ENCODE assay signal across 24 cellular contexts in the genomic region with DNA sequence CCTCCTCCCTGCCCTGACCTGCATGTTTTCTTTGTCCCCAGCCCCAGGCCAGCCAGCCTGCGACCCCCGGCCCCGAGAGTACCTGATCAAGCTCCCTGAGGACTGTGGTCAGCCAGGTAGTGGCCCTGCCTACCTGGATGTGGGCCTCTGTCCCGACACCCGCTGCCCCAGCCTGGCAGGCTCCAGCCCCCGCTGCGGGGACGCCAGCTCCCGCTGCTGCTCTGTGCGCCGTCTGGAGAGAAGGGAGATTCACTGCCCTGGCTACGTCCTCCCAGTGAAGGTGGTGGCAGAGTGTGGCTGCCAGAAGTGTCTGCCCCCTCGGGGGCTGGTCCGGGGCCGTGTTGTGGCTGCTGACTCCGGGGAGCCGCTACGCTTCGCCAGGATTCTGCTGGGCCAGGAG. TPM values are rescaled to one million over a fixed set of nuclear protein-coding genes. Genes with fewer than 3 reads are reported as not detected.
"Had no signal": no experiment of that assay in that cellular context is flagged by ENCODE, and none has a peak within 500 bp of the region (broad histone marks: within the 10 kb centered on the region; RNA-seq: fewer than 3 reads in every experiment).

No MANE protein-coding gene starts in this region.

- H3K36me3 ChIP-seq: gastrocnemius medialis, heart left ventricle, lower lobe of right lung, prostate gland, right atrium auricular region, tibial artery had no signal

- H3K27me3 ChIP-seq: testis had no signal

- H3K27ac ChIP-seq: coronary artery, dorsolateral prefrontal cortex, epithelial cell of prostate, gastrocnemius medialis, heart left ventricle, lower lobe of right lung, prostate gland, right atrium auricular region, testis, tibial artery had no signal

- H3K9me3 ChIP-seq: gastrocnemius medialis, heart left ventricle, lower lobe of right lung, prostate gland, right atrium auricular region, testis, tibial artery had no signal

- H3K4me3 ChIP-seq: coronary artery, dorsolateral prefrontal cortex, gastrocnemius medialis, heart left ventricle, lower lobe of right lung, prostate gland, right atrium auricular region, tibial artery had no signal

- DNase-seq: dorsolateral prefrontal cortex; effector CD4-positive, alpha-beta T cell; foreskin fibroblast; gastrocnemius medialis; heart left ventricle; hippocampal formation; immature natural killer cell; islet precursor cell; left ventricle myocardium superior; lower lobe of right lung; stimulated activated CD4-positive, alpha-beta T cell treated with anti-CD3 and anti-CD28 coated beads, Interleukin-4, amount 100 ng/mL, for 4 hours; stimulated activated naive CD8-positive, alpha-beta T cell treated with anti-CD3 and anti-CD28 coated beads, Interleukin-15, Interleukin-2, amounts not matched to agents 100 U/mL and 50 U/mL, for 24 hours; substantia nigra; testis; tibial artery had no signal

- ATAC-seq: esophagus mucosa; gastrocnemius medialis; heart left ventricle; left ventricle myocardium superior; lower lobe of right lung; natural killer cell treated with Interleukin-12 subunit alpha and Interleukin-12 subunit beta and Interleukin-15 and Interleukin-18, amount 100 ng/mL, for 72 hours; sciatic nerve; stimulated activated memory B cell treated with anti-CD40 and anti-IgM and Interleukin-4, amounts not matched to agents 10 μg/mL and 1 μg/mL and 100 μg/mL, for 72 hours; stimulated activated naive CD8-positive, alpha-beta T cell treated with anti-CD3 and anti-CD28 coated beads, Interleukin-15, Interleukin-2, amounts not matched to agents 100 U/mL and 50 U/mL, for 24 hours had no signal

RNA-seq across cellular contexts. Expression of a gene that starts 5.6 kb away (rescaled TPM):
- total RNA-seq: esophagus mucosa had no signal
- polyA plus RNA-seq: immature natural killer cell had no signal

RNA-seq across cellular contexts. Expression of a gene that starts 28.3 kb away (rescaled TPM):
- total RNA-seq: skeletal muscle tissue had no signal
